Comparison of ENCODE assay signal across 35 cellular contexts in the genomic region with DNA sequence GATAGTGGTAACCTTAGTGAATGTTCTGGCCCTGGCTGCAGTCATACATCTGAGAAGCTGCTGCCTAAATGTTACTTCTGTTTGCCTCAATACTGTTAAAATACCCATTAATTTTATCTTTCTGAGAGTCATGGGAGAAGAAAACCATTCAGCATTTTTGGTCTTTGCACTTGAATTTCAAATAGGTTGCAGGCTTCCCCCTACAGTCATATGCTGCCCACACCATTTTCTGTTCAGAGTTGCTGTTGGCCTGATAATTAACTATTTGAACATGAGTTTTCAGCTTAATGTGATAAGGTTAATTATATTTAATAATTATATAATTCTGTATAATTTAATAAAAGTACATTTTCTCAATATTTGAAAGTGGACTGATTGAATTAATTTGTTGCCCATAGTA.
"Had no signal": no experiment of that assay in that cellular context is flagged by ENCODE, and none has a peak within 500 bp of the region (broad histone marks: within the 10 kb centered on the region; RNA-seq: fewer than 3 reads in every experiment).

No MANE protein-coding gene starts in this region.

- DNase-seq: Karpas-422, Kasumi-1, MG63, MM.1S, MV-4-11, NCI-H1048, NCI-H1092, NCI-H1092 treated with DMSO at 0.1 percent for 48 hours, NCI-H1105, NCI-H1105 treated with DMSO at 0.1 percent for 48 hours, NCI-H1417, NCI-H1417 treated with DMSO at 0.1 percent for 48 hours, NCI-H1436, NCI-H1436 treated with DMSO at 0.1 percent for 48 hours, NCI-H146, NCI-H1694, NCI-H1694 treated with DMSO at 0.1 percent for 48 hours, NCI-H187, NCI-H187 treated with DMSO at 0.1 percent for 48 hours, NCI-H1930, NCI-H2029, NCI-H2029 treated with DMSO at 0.1 percent for 48 hours, NCI-H2081, NCI-H2081 treated with DMSO at 0.1 percent for 48 hours, NCI-H2107, NCI-H2171, NCI-H2171 treated with DMSO at 0.1 percent for 48 hours, NCI-H2227 treated with DMSO at 0.1 percent for 48 hours, NCI-H226, NCI-H345, NCI-H446, NCI-H446 treated with DMSO at 0.1 percent for 48 hours, NCI-H510A, NCI-H510A treated with DMSO at 0.1 percent for 48 hours, NCI-H524 had no signal

- H3K36me3 ChIP-seq: MG63 had no signal

- H3K9me3 ChIP-seq: MG63 had no signal

- H3K27me3 ChIP-seq: MG63 had no signal

- H3K4me3 ChIP-seq: MG63 had no signal
